ENCODE assay signal across 23 cellular contexts in the genomic region with DNA sequence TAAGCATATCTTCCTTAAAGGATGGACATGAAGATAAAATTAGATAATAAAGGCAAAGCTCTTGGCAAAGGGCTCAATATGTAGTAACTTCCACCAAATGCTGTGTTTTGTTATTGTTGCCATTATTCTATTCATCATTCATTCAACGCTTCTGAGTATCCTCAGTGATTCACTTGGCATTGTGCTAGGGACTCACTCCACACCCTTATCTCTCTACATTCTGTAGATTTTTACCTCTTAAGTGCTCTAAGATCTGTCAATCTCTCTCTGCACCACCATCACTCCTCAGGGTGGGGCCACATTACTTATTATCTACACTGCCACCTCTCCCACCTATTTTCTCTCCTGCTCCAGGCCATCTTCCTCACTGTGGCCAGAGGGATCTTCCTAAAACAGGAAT. TPM values are rescaled to one million over a fixed set of nuclear protein-coding genes. Genes with fewer than 3 reads are reported as not detected.
"Had no signal": no experiment of that assay in that cellular context is flagged by ENCODE, and none has a peak within 500 bp of the region (broad histone marks: within the 10 kb centered on the region; RNA-seq: fewer than 3 reads in every experiment).

No MANE protein-coding gene starts in this region.

- H3K27me3 Mint-ChIP-seq: activated naive CD8-positive, alpha-beta T cell treated with anti-CD3 and anti-CD28 coated beads, Interleukin-2, amount 10 ng/mL, durations not matched to agents 7 days and 5 days; T-helper 17 cell had no signal

- H3K4me1 Mint-ChIP-seq: T-helper 17 cell had no signal

- ATAC-seq: activated T-cell treated with anti-CD3 and anti-CD28 coated beads, Interleukin-2, amount 50 U/mL, for 4 hours; left ventricle myocardium superior; natural killer cell treated with Interleukin-12 subunit alpha and Interleukin-12 subunit beta and Interleukin-15 and Interleukin-18, amount 100 ng/mL, for 72 hours; psoas muscle; stimulated activated naive CD8-positive, alpha-beta T cell treated with anti-CD3 and anti-CD28 coated beads, Interleukin-15, Interleukin-2, amounts not matched to agents 100 U/mL and 50 U/mL, for 24 hours; T-helper 17 cell had no signal

- H3K36me3 ChIP-seq: neutrophil, ovary, right atrium auricular region had no signal

- H3K4me3 ChIP-seq: coronary artery, ovary, psoas muscle, right atrium auricular region had no signal

- H3K4me3 Mint-ChIP-seq: activated naive CD4-positive, alpha-beta T cell treated with anti-CD3 and anti-CD28 coated beads for 36 hours; activated naive CD8-positive, alpha-beta T cell treated with anti-CD3 and anti-CD28 coated beads, Interleukin-2, amount 10 ng/mL, durations not matched to agents 7 days and 5 days; activated T-cell treated with anti-CD3 and anti-CD28 coated beads, Interleukin-2, amount 50 U/mL, for 4 hours; natural killer cell treated with Interleukin-12 subunit alpha and Interleukin-12 subunit beta and Interleukin-15 and Interleukin-18, amount 100 ng/mL, for 72 hours; T-helper 17 cell had no signal

- H3K9me3 ChIP-seq: neutrophil, ovary, psoas muscle had no signal

- DNase-seq: activated CD4-positive, alpha-beta T cell treated with anti-CD3 and anti-CD28 coated beads for 4 hours; activated CD4-positive, alpha-beta T cell treated with anti-CD3 and anti-CD28 coated beads, Interleukin-2, amount 50 U/mL, for 48 hours; activated CD4-positive, CD25-positive, alpha-beta regulatory T cell; activated CD8-positive, alpha-beta memory T cell treated with anti-CD3 and anti-CD28 coated beads, Interleukin-2, amount 50 U/mL, for 48 hours; activated naive CD4-positive, alpha-beta T cell treated with anti-CD3 and anti-CD28 coated beads for 36 hours; activated naive CD8-positive, alpha-beta T cell treated with anti-CD3 and anti-CD28 coated beads, Interleukin-2, amount 10 ng/mL, durations not matched to agents 7 days and 5 days; activated T-cell treated with anti-CD3 and anti-CD28 coated beads, Interleukin-2, amount 50 U/mL, for 4 hours; amygdala; cerebellar nuclear complex; left ventricle myocardium superior; mammary epithelial cell; ovary; psoas muscle; stimulated activated CD4-positive, alpha-beta T cell treated with anti-CD3 and anti-CD28 coated beads, Interleukin-4, amount 100 ng/mL, for 24 hours; stimulated activated naive CD8-positive, alpha-beta T cell treated with anti-CD3 and anti-CD28 coated beads, Interleukin-15, Interleukin-2, amounts not matched to agents 100 U/mL and 50 U/mL, for 24 hours; T-helper 17 cell had no signal

- H3K4me1 ChIP-seq: psoas muscle, right atrium auricular region had no signal

- H3K27ac ChIP-seq: coronary artery, epithelial cell of prostate, neutrophil, ovary, psoas muscle, right atrium auricular region had no signal

- H3K27ac Mint-ChIP-seq: activated naive CD4-positive, alpha-beta T cell treated with anti-CD3 and anti-CD28 coated beads for 36 hours; activated naive CD8-positive, alpha-beta T cell treated with anti-CD3 and anti-CD28 coated beads, Interleukin-2, amount 10 ng/mL, durations not matched to agents 7 days and 5 days; natural killer cell treated with Interleukin-12 subunit alpha and Interleukin-12 subunit beta and Interleukin-15 and Interleukin-18, amount 100 ng/mL, for 72 hours; T-helper 17 cell had no signal

- H3K36me3 Mint-ChIP-seq: activated naive CD8-positive, alpha-beta T cell treated with anti-CD3 and anti-CD28 coated beads, Interleukin-2, amount 10 ng/mL, durations not matched to agents 7 days and 5 days; natural killer cell treated with Interleukin-12 subunit alpha and Interleukin-12 subunit beta and Interleukin-15 and Interleukin-18, amount 100 ng/mL, for 72 hours had no signal

- H3K27me3 ChIP-seq: neutrophil, ovary, right atrium auricular region had no signal

RNA-seq across cellular contexts. Expression of gene SH3GL3, which starts 51.2 kb away (rescaled TPM):
- total RNA-seq: activated CD8-positive, alpha-beta memory T cell treated with anti-CD3 and anti-CD28 coated beads for 36 hours; activated naive CD4-positive, alpha-beta T cell treated with anti-CD3 and anti-CD28 coated beads for 36 hours; activated naive CD8-positive, alpha-beta T cell treated with anti-CD3 and anti-CD28 coated beads, Interleukin-2, amount 10 ng/mL, durations not matched to agents 7 days and 5 days; activated T-cell treated with anti-CD3 and anti-CD28 coated beads, Interleukin-2, amount 50 U/mL, for 4 hours; left ventricle myocardium superior; natural killer cell treated with Interleukin-12 subunit alpha and Interleukin-12 subunit beta and Interleukin-15 and Interleukin-18, amount 100 ng/mL, for 72 hours; psoas muscle; subcutaneous adipose tissue had no signal
